8 cellular contexts compared by ENCODE assay signal in genomic region chr2:39120771-39121522, GRCh38. TPM values are rescaled to one million over a fixed set of nuclear protein-coding genes. Genes with fewer than 3 reads are reported as not detected.
DNase-seq lines count a peak whose midpoint lies in the region; ATAC-seq and TF ChIP-seq lines count a peak whose summit lies in the region.

Gene SOS1, minus strand, starts transcription at chr2:39121051. Its CDS starts 629 bp downstream, at chr2:39120422.

- peak within 1 kb of the TSS; percentile 84 to 98 (median 91) for H3K4me2 ChIP-seq in BLaER1 treated with 17β-estradiol and CSF1 and Interleukin-3, amounts not matched to agents 10 nM and 100 nM

- ATAC-seq in GM19351 (IDR thresholded peaks at IDR 0.05; ENCODE audit: unreplicated experiment) (peak; percentile 45), HG03520 (IDR thresholded peaks at IDR 0.05; ENCODE audit: unreplicated experiment) (peak; percentile 38)

- peaks cover 56% of the 10 kb centered on the region for H3K4me1 Mint-ChIP-seq in activated CD4-positive, alpha-beta T cell treated with anti-CD3 and anti-CD28 coated beads, Interleukin-2, amount 10 ng/mL, durations not matched to agents 24 days and 14 days

- peaks cover 34% of the 10 kb centered on the region for H3K36me3 Mint-ChIP-seq in activated CD4-positive, alpha-beta T cell treated with anti-CD3 and anti-CD28 coated beads, Interleukin-2, amount 10 ng/mL, durations not matched to agents 24 days and 14 days (ENCODE audit: low read depth)

- DNase-seq in NCI-H526 treated with DMSO at 0.1 percent for 48 hours (lab: John Stamatoyannopoulos, UW) (peak; percentile 83), colonic mucosa (peak; percentile 97)
- peak; percentile 98 for DNase-seq in activated CD4-positive, alpha-beta T cell treated with anti-CD3 and anti-CD28 coated beads, Interleukin-2, amount 10 ng/mL, durations not matched to agents 24 days and 14 days
- DNase-seq in stimulated activated CD4-positive, alpha-beta T cell treated with anti-CD3 and anti-CD28 coated beads, Interleukin-1b, Interleukin-23, amount 100 ng/mL, for 4 hours (ENCODE audit: low read depth in 2 of 2): peak; percentile 90 to 92

- H3K9me3 ChIP-seq in BLaER1 treated with 17β-estradiol and CSF1 and Interleukin-3, amounts not matched to agents 10 nM and 100 nM (replicated peaks in 1 of 11): no peaks in the 10 kb centered on the region
- H3K9me3 ChIP-seq in colonic mucosa: no peaks in the 10 kb centered on the region

- H3K4me3 Mint-ChIP-seq in activated CD4-positive, alpha-beta T cell treated with anti-CD3 and anti-CD28 coated beads, Interleukin-2, amount 10 ng/mL, durations not matched to agents 24 days and 14 days: peak within 1 kb of the TSS; percentile 96

- peak within 1 kb of the TSS; percentile 86 to 96 (median 92) for H3K27ac ChIP-seq in BLaER1 treated with 17β-estradiol and CSF1 and Interleukin-3, amounts not matched to agents 10 nM and 100 nM
- H3K27ac ChIP-seq in colonic mucosa (peak within 1 kb of the TSS; percentile 99), layer of hippocampus (ENCODE audit: low read depth, low read length) (peak within 1 kb of the TSS; percentile 98)

- intact Hi-C loops in activated CD4-positive, alpha-beta T cell treated with anti-CD3 and anti-CD28 coated beads, Interleukin-2, amount 10 ng/mL, durations not matched to agents 24 days and 14 days (cut with micrococcal nuclease): loop anchor here (5.0 kb wide), 4 partner anchors 114 to 369 kb away; partner anchors contain the start of genes MAP4K3 and SRSF7
- intact Hi-C loops in colonic mucosa (cut with DNase I): no loop called here

- H3K27me3 Mint-ChIP-seq in activated CD4-positive, alpha-beta T cell treated with anti-CD3 and anti-CD28 coated beads, Interleukin-2, amount 10 ng/mL, durations not matched to agents 24 days and 14 days: no peaks in the 10 kb centered on the region

- H3K4me3 ChIP-seq in BLaER1 treated with 17β-estradiol and CSF1 and Interleukin-3, amounts not matched to agents 10 nM and 100 nM: peak within 1 kb of the TSS; percentile 85 to 95 (median 88)
- H3K4me3 ChIP-seq in colonic mucosa: peak within 1 kb of the TSS; percentile 79

- peak within 1 kb of the TSS; percentile 96 for H3K27ac Mint-ChIP-seq in activated CD4-positive, alpha-beta T cell treated with anti-CD3 and anti-CD28 coated beads, Interleukin-2, amount 10 ng/mL, durations not matched to agents 24 days and 14 days

- H3K4me1 ChIP-seq in BLaER1 treated with 17β-estradiol and CSF1 and Interleukin-3, amounts not matched to agents 10 nM and 100 nM: peaks cover 38 to 64% (median 50%) of the 10 kb centered on the region in 10 experiments
- peaks cover 8% of the 10 kb centered on the region for H3K4me1 ChIP-seq in colonic mucosa

- no peaks in the 10 kb centered on the region for H3K9me3 Mint-ChIP-seq in activated CD4-positive, alpha-beta T cell treated with anti-CD3 and anti-CD28 coated beads, Interleukin-2, amount 10 ng/mL, durations not matched to agents 24 days and 14 days

- H3K27me3 ChIP-seq in BLaER1 treated with 17β-estradiol and CSF1 and Interleukin-3, amounts not matched to agents 10 nM and 100 nM: no peaks in the 10 kb centered on the region
- H3K27me3 ChIP-seq in colonic mucosa: no peaks in the 10 kb centered on the region
- no peaks in the 10 kb centered on the region for H3K27me3 ChIP-seq in layer of hippocampus (ENCODE audit: control insufficient read depth, insufficient read depth, low read length)

- H4K20me1 ChIP-seq in BLaER1 treated with 17β-estradiol and CSF1 and Interleukin-3, amounts not matched to agents 10 nM and 100 nM: peaks cover 4 to 43% (median 40%) of the 10 kb centered on the region in 11 experiments; a peak in 19 of 22 replicates

- H3K36me3 ChIP-seq in BLaER1 treated with 17β-estradiol and CSF1 and Interleukin-3, amounts not matched to agents 10 nM and 100 nM: peaks cover 10 to 19% (median 16%) of the 10 kb centered on the region in 11 experiments; a peak in 19 of 22 replicates
- H3K36me3 ChIP-seq in colonic mucosa: no peaks in the 10 kb centered on the region

- H3K9ac ChIP-seq in BLaER1 treated with 17β-estradiol and CSF1 and Interleukin-3, amounts not matched to agents 10 nM and 100 nM: peak within 1 kb of the TSS; percentile 90 to 98 (median 93)
- peak within 1 kb of the TSS; percentile 90 to 92 for H3K9ac ChIP-seq in colonic mucosa (ENCODE audit: low read depth in 2 of 2, low read length in 2 of 2)

- TF ChIP-seq CTCF in colonic mucosa (IDR thresholded peaks at IDR 0.05): no peak

RNA-seq across cellular contexts. Expression of gene SOS1, which starts in this region (rescaled TPM):
- 66.1 and 74.5 TPM in 2 replicates for total RNA-seq in activated CD4-positive, alpha-beta T cell treated with anti-CD3 and anti-CD28 coated beads, Interleukin-2, amount 10 ng/mL, durations not matched to agents 24 days and 14 days
- 10 to 100 TPM; 26.3 to 43.9 TPM for total RNA-seq in colonic mucosa

Comparison
In these comparisons a context has a peak if more than half of its experiments do, and no peak if none do; other contexts are left out.
1. Peak in every context shown above with its lines: DNase-seq, ATAC-seq, H3K4me3 ChIP-seq and H3K27ac ChIP-seq.